12 cellular contexts compared by ENCODE assay signal in genomic region chr3:124800511-124801374, GRCh38.
DNase-seq lines count a peak whose midpoint lies in the region; ATAC-seq and TF ChIP-seq lines count a peak whose summit lies in the region.
"Had no signal": no experiment of that assay in that cellular context is flagged by ENCODE, and none has a peak within 500 bp of the region (broad histone marks: within the 10 kb centered on the region; RNA-seq: fewer than 3 reads in every experiment).

No MANE protein-coding gene starts in this region.

- no peaks in the 10 kb centered on the region for H3K27me3 ChIP-seq in cardiac muscle cell

- peak overlapping the region; percentile 93 for H3K27ac ChIP-seq in cardiac muscle cell

- H3K4me3 ChIP-seq in cardiac muscle cell, result no peak overlapping the region

- H3K27me3 Mint-ChIP-seq in WTC11 (ENCODE audit: low read depth), result no peaks in the 10 kb centered on the region
- no peaks in the 10 kb centered on the region for H3K27me3 Mint-ChIP-seq in Calu3 (ENCODE audit: unreplicated experiment)

- H3K4me3 Mint-ChIP-seq in WTC11, result no peak overlapping the region
- no peak overlapping the region for H3K4me3 Mint-ChIP-seq in Calu3 (ENCODE audit: low read depth, unreplicated experiment)
- H3K4me3 Mint-ChIP-seq: activated B cell treated with CpG ODN at 0.5 μM for 24 hours, immature natural killer cell had no signal

- intact Hi-C loops in Calu3 (cut with micrococcal nuclease; ENCODE audit: unreplicated experiment), result no loop called here

- peak in 46 of 76 experiments; percentile 1 to 59 (median 11) for DNase-seq in HUDEP-2 (lab: John Stamatoyannopoulos, UW; ENCODE audit: unreplicated experiment in 76 of 76)
- DNase-seq in WTC11 (ENCODE audit: low spot score), result no peak
- peak; percentile 80 to 90 for DNase-seq in cardiac muscle cell (ENCODE audit: low read depth in 1 of 2, low spot score in 1 of 2)
- DNase-seq in pulmonary artery endothelial cell (ENCODE audit: low read depth, low spot score), result peak; percentile 48
- DNase-seq in HuH-7.5 (ENCODE audit: low spot score), result no peak
- no peak for DNase-seq in Calu3
- DNase-seq in NK-92 (lab: John Stamatoyannopoulos, UW; ENCODE audit: unreplicated experiment), result no peak
- DNase-seq in activated CD4-positive, CD25-positive, alpha-beta regulatory T cell (lab: John Stamatoyannopoulos, UW), result no peak
- DNase-seq: activated B cell treated with CpG ODN at 0.5 μM for 24 hours; immature natural killer cell; NCI-H1048; stimulated activated CD4-positive, alpha-beta T cell treated with anti-CD3 and anti-CD28 coated beads, Interleukin-2, amount 100 ng/mL, for 48 hours had no signal

- POLR2A ChIA-PET in WTC11 (lab: Charles Lee), result interaction anchor here (0.5 kb wide), 1 partner anchor 15 kb away, joined by 3 read pairs; no protein-coding TSS in a partner anchor

- peaks cover 26% of the 10 kb centered on the region for H3K4me1 Mint-ChIP-seq in WTC11
- H3K4me1 Mint-ChIP-seq in Calu3 (ENCODE audit: low read depth, unreplicated experiment), result no peaks in the 10 kb centered on the region
- H3K4me1 Mint-ChIP-seq: activated B cell treated with CpG ODN at 0.5 μM for 24 hours, immature natural killer cell had no signal

- peak; percentile 39 for ATAC-seq in WTC11

- H3K27ac Mint-ChIP-seq in WTC11 (peak overlapping the region; percentile 86), Calu3 (ENCODE audit: unreplicated experiment) (no peak overlapping the region)
- H3K27ac Mint-ChIP-seq: activated B cell treated with CpG ODN at 0.5 μM for 24 hours, immature natural killer cell had no signal

- no TSS peak for BruUV-seq in Calu3 (replicated peaks; lab: Mats Ljungman, UMichigan)

- H3K4me1 ChIP-seq in cardiac muscle cell (ENCODE audit: low read depth), result peaks cover 34% of the 10 kb centered on the region

- no peaks in the 10 kb centered on the region for H3K36me3 ChIP-seq in cardiac muscle cell

- H3K9me3 ChIP-seq in cardiac muscle cell (ENCODE audit: low read depth), result no peaks in the 10 kb centered on the region

- TF ChIP-seq CTCF in WTC11 (IDR thresholded peaks at IDR 0.05), result no peak
- no peak for TF ChIP-seq CTCF in cardiac muscle cell (IDR thresholded peaks at IDR 0.05; ENCODE audit: low read depth, low read length)
- TF ChIP-seq CTCF in Calu3 (IDR thresholded peaks at IDR 0.05; ENCODE audit: unreplicated experiment), result no peak

- H3K36me3 Mint-ChIP-seq in WTC11 (peaks cover 47% of the 10 kb centered on the region), Calu3 (ENCODE audit: insufficient read depth, unreplicated experiment) (peaks cover 15% of the 10 kb centered on the region)
- H3K36me3 Mint-ChIP-seq: immature natural killer cell had no signal

- CTCF ChIA-PET in WTC11 (lab: Charles Lee), result interaction anchor here (1.5 to 1.9 kb wide), 2 partner anchors 14 to 40 kb away, joined by 3 to 7 read pairs; no protein-coding TSS in a partner anchor
- CTCF ChIA-PET in Calu3 (lab: Charles Lee), result no interaction called here

- H3K9me3 Mint-ChIP-seq in WTC11 (no peaks in the 10 kb centered on the region), Calu3 (ENCODE audit: low read depth, unreplicated experiment) (no peaks in the 10 kb centered on the region)
- H3K9me3 Mint-ChIP-seq: activated B cell treated with CpG ODN at 0.5 μM for 24 hours, immature natural killer cell had no signal

TF ChIP-seq in WTC11, 78 proteins besides CTCF, POLR2A, EP300 and RAD21:
- TF ChIP-seq USF1 (CRISPR knock-in tag; IDR thresholded peaks at IDR 0.05) (no peak), ZNF121 (CRISPR knock-in tag; IDR thresholded peaks at IDR 0.05) (no peak), MXD4 (CRISPR knock-in tag; IDR thresholded peaks at IDR 0.05; ENCODE audit: borderline replicate concordance) (no peak), CREB1 (CRISPR knock-in tag; IDR thresholded peaks at IDR 0.05) (no peak), ZNF317 (CRISPR knock-in tag; IDR thresholded peaks at IDR 0.05; ENCODE audit: borderline replicate concordance, low read depth) (no peak)

Comparison
In these comparisons a context has a peak if more than half of its experiments do, and no peak if none do; other contexts are left out.
1. DNase-seq: peak in HUDEP-2 (46 of 76), cardiac muscle cell (2 of 2) and pulmonary artery endothelial cell (single experiment); none in WTC11 (single experiment), HuH-7.5 (single experiment), Calu3 (single experiment), NK-92 (single experiment) and activated CD4-positive, CD25-positive, alpha-beta regulatory T cell (0 of 4).